ENCODE assay signal across 9 cellular contexts in the genomic region with DNA sequence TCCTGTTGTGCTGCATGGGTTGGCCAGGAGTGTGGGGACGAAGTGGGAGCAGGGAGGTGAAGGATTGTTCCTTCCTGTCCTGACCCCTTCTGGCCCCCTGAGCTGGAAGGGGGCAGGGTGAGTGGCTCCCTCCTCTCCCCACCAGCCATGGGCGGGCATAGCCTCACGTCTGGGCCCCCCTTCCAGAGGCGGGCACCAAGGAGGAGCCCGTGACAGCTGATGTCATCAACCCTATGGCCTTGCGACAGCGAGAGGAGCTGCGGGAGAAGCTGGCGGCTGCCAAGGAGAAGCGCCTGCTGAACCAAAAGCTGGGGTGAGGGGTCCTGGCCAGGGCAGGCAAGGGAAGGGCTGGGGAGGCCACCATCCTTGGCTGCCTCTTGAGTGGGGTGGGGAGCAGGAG. TPM values are rescaled to one million over a fixed set of nuclear protein-coding genes. Genes with fewer than 3 reads are reported as not detected.
"Had no signal": no experiment of that assay in that cellular context is flagged by ENCODE, and none has a peak within 500 bp of the region (broad histone marks: within the 10 kb centered on the region; RNA-seq: fewer than 3 reads in every experiment).

No MANE protein-coding gene starts in this region.

- H3K9me3 Mint-ChIP-seq: HFFc6 had no signal

- H2AFZ ChIP-seq: GM23248 had no signal

- H3K9ac ChIP-seq: GM23248 had no signal

- H3K4me3 Mint-ChIP-seq: HFFc6 had no signal

- H3K27ac ChIP-seq: GM23248 had no signal

- DNase-seq: GM23248, GOT3, HFFc6, IMR-90, KBM-7 had no signal

- H3K27ac Mint-ChIP-seq: HFFc6 had no signal

- H3K9me3 ChIP-seq: HAP-1 had no signal

- ATAC-seq: HCT116 had no signal

- H3K4me3 ChIP-seq: GM23248, HAP-1 had no signal

RNA-seq across cellular contexts. Expression of a gene that starts 19.6 kb away (rescaled TPM):
- total RNA-seq: GM23248, H4, HT-29, IMR-90 had no signal
